In the genomic region with DNA sequence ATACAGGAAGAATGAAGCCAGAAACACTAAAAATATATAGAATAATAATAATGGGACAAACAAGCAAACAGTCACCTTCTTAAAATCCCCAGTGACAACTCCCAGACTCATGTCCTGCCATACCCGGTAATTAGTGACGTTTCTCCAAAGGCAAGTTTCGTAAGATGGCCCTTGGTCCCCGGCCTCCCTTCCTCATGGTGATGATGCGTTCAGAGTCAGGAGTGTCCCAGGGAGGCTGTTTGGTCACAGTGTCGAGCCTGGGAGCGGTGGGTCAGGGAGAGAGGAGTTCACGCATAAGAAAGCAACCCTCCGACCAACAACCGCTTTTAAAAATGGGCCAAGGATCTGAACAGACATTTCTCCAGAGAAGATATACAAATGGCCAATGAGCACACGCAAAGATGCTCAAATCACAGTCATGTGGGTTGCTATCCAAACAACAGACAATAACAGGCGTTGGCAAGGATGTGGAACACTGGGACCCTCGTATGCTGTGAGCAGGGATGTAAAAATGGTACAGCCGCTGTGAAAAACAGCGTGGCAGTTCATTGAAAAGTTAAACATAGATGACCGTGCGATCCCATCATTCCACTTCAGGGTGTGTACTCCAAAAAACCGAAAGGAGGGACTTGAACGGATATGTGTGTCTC, we compare ENCODE assay signal across 1 cellular context.
TF ChIP-seq lines count a peak whose summit lies in the region.

No MANE protein-coding gene starts in this region.

TF ChIP-seq in IMR-90, 13 proteins besides CTCF, POLR2A, EP300 and RAD21:
- TF ChIP-seq NFE2L2 (IDR thresholded peaks at IDR 0.05; ENCODE audit: low read depth, low read length) (no peak), CHD1 (IDR thresholded peaks at IDR 0.05; ENCODE audit: low read depth, low read length) (no peak)
